ENCODE assay signal across 2 cellular contexts in genomic region chr15:48955370-48955769, GRCh38.
TF ChIP-seq lines count a peak whose summit lies in the region.

No MANE protein-coding gene starts in this region.

TF ChIP-seq in IMR-90, 13 proteins besides CTCF, POLR2A, EP300 and RAD21 (continued from another document):
- TF ChIP-seq, protein P1, sequence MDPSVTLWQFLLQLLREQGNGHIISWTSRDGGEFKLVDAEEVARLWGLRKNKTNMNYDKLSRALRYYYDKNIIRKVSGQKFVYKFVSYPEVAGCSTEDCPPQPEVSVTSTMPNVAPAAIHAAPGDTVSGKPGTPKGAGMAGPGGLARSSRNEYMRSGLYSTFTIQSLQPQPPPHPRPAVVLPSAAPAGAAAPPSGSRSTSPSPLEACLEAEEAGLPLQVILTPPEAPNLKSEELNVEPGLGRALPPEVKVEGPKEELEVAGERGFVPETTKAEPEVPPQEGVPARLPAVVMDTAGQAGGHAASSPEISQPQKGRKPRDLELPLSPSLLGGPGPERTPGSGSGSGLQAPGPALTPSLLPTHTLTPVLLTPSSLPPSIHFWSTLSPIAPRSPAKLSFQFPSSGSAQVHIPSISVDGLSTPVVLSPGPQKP (IDR thresholded peaks at IDR 0.05; ENCODE audit: borderline replicate concordance, low read depth, low read length) = no peak
- TF ChIP-seq SMC3 (IDR thresholded peaks at IDR 0.05; ENCODE audit: low read depth, low read length) = no peak
- no peak for TF ChIP-seq NFE2L2 (IDR thresholded peaks at IDR 0.05; ENCODE audit: low read depth, low read length)
- no peak for TF ChIP-seq FOS (IDR thresholded peaks at IDR 0.05; ENCODE audit: low read depth, low read length)

TF ChIP-seq in SK-N-SH treated with all-trans-retinoic acid at 6 μM for 48 hours, 23 proteins besides CTCF, POLR2A, EP300 and RAD21 (continued from another document):
- TF ChIP-seq CSDC2 (CRISPR knock-in tag; IDR thresholded peaks at IDR 0.05) (no peak), SNAI2 (CRISPR knock-in tag; IDR thresholded peaks at IDR 0.05) (no peak), ZNF8 (CRISPR knock-in tag; IDR thresholded peaks at IDR 0.05) (no peak), PATZ1 (CRISPR knock-in tag; IDR thresholded peaks at IDR 0.05; ENCODE audit: borderline replicate concordance) (no peak), BACH2 (CRISPR knock-in tag; IDR thresholded peaks at IDR 0.05; ENCODE audit: borderline replicate concordance) (no peak), ZFP30 (CRISPR knock-in tag; IDR thresholded peaks at IDR 0.05) (no peak), PPARA (CRISPR knock-in tag; IDR thresholded peaks at IDR 0.05; ENCODE audit: borderline replicate concordance) (no peak), OSR1 (CRISPR knock-in tag; IDR thresholded peaks at IDR 0.05) (no peak), ESRRG (CRISPR knock-in tag; IDR thresholded peaks at IDR 0.05) (no peak), ZNF565 (CRISPR knock-in tag; conservative IDR thresholded peaks at IDR 0.05; ENCODE audit: low read depth) (no peak), RARB (CRISPR knock-in tag; IDR thresholded peaks at IDR 0.05) (no peak)
- TF ChIP-seq, protein P2, sequence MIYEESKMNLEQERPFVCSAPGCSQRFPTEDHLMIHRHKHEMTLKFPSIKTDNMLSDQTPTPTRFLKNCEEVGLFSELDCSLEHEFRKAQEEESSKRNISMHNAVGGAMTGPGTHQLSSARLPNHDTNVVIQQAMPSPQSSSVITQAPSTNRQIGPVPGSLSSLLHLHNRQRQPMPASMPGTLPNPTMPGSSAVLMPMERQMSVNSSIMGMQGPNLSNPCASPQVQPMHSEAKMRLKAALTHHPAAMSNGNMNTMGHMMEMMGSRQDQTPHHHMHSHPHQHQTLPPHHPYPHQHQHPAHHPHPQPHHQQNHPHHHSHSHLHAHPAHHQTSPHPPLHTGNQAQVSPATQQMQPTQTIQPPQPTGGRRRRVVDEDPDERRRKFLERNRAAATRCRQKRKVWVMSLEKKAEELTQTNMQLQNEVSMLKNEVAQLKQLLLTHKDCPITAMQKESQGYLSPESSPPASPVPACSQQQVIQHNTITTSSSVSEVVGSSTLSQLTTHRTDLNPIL (CRISPR knock-in tag; IDR thresholded peaks at IDR 0.05; ENCODE audit: low read depth) = no peak
- TF ChIP-seq, protein P3, sequence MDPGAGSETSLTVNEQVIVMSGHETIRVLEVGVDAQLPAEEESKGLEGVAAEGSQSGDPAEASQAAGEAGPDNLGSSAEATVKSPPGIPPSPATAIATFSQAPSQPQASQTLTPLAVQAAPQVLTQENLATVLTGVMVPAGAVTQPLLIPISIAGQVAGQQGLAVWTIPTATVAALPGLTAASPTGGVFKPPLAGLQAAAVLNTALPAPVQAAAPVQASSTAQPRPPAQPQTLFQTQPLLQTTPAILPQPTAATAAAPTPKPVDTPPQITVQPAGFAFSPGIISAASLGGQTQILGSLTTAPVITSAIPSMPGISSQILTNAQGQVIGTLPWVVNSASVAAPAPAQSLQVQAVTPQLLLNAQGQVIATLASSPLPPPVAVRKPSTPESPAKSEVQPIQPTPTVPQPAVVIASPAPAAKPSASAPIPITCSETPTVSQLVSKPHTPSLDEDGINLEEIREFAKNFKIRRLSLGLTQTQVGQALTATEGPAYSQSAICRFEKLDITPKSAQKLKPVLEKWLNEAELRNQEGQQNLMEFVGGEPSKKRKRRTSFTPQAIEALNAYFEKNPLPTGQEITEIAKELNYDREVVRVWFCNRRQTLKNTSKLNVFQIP (CRISPR knock-in tag; IDR thresholded peaks at IDR 0.05; ENCODE audit: borderline replicate concordance, low read depth) = no peak
TF ChIP-seq in SK-N-SH treated with all-trans-retinoic acid at 6 μM for 48 hours: peak in this region for 0.
